9 cellular contexts compared by ENCODE assay signal in the genomic region with DNA sequence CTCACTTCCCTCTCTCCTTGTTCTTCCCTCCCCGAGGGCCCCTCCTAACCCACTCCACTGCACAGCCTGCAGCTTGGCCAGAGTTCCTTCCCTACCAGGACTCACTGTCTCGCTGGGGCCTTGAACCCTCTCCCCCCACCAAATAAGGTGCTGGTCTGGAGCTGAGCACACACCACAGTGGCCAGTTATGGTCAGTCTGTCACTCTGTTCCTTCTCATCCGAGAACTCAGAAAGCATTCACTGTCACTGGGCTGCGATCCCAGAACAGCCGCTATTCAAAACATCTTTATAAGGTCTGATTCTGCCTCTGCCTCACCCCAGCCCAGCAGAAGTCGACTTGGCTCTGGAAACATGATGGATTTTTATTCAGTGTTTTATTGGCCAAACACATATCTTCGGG. TPM values are rescaled to one million over a fixed set of nuclear protein-coding genes. Genes with fewer than 3 reads are reported as not detected.
DNase-seq lines count a peak whose midpoint lies in the region; ATAC-seq and TF ChIP-seq lines count a peak whose summit lies in the region.
"Had no signal": no experiment of that assay in that cellular context is flagged by ENCODE, and none has a peak within 500 bp of the region (broad histone marks: within the 10 kb centered on the region; RNA-seq: fewer than 3 reads in every experiment).

No MANE protein-coding gene starts in this region.

- H3K4me3 Mint-ChIP-seq in natural killer cell (no peak overlapping the region), endothelial cell (ENCODE audit: unreplicated experiment) (no peak overlapping the region)

- no peak overlapping the region for H3K4me3 ChIP-seq in muscle layer of colon (ENCODE audit: low read depth in 1 of 2, low read length in 2 of 2)

- H3K4me1 ChIP-seq in muscle layer of colon (ENCODE audit: insufficient read depth, low read length) = peaks cover 93% of the 10 kb centered on the region

- H3K36me3 ChIP-seq in muscle layer of colon (ENCODE audit: insufficient read depth, low read length) = peaks cover 8% of the 10 kb centered on the region

- intact Hi-C loops in natural killer cell (cut with micrococcal nuclease) = no loop called here

- TF ChIP-seq CTCF in natural killer cell (IDR thresholded peaks at IDR 0.05) (no peak), endothelial cell (IDR thresholded peaks at IDR 0.05; ENCODE audit: unreplicated experiment) (no peak)

- peak; percentile 40 for DNase-seq in activated CD8-positive, alpha-beta memory T cell treated with anti-CD3 and anti-CD28 coated beads for 24 hours
- no peak for DNase-seq in activated CD8-positive, alpha-beta memory T cell treated with anti-CD3 and anti-CD28 coated beads, Interleukin-2, amount 50 U/mL, for 4 hours
- DNase-seq in fibroblast of gingiva (ENCODE audit: low read depth) = peak; percentile 31
- peak; percentile 76 for DNase-seq in ureter (ENCODE audit: low spot score)
- DNase-seq in natural killer cell = no peak
- DNase-seq in endothelial cell (ENCODE audit: low spot score) = no peak
- DNase-seq: effector CD4-positive, alpha-beta T cell had no signal

- H3K27ac ChIP-seq in muscle layer of colon (ENCODE audit: low read depth, low read length) = peak overlapping the region; percentile 93

- H3K27ac Mint-ChIP-seq in natural killer cell (peak overlapping the region in 1 of 2 donors; percentile 91), endothelial cell (ENCODE audit: unreplicated experiment) (no peak overlapping the region)

- H3K9me3 Mint-ChIP-seq in natural killer cell = no peaks in the 10 kb centered on the region
- no peaks in the 10 kb centered on the region for H3K9me3 Mint-ChIP-seq in endothelial cell (ENCODE audit: unreplicated experiment)

- peak overlapping the region; percentile 82 for H3K9ac ChIP-seq in muscle layer of colon (ENCODE audit: low read length)

- H3K27me3 Mint-ChIP-seq in natural killer cell (ENCODE audit: low read depth in 2 of 2) (no peaks in the 10 kb centered on the region), endothelial cell (ENCODE audit: unreplicated experiment) (peaks cover 4% of the 10 kb centered on the region)

- no peaks in the 10 kb centered on the region for H3K9me3 ChIP-seq in muscle layer of colon (ENCODE audit: low read length)

- H3K4me1 Mint-ChIP-seq in natural killer cell (peaks cover 56 to 77% of the 10 kb centered on the region in 2 donors), endothelial cell (ENCODE audit: unreplicated experiment) (peaks cover 26% of the 10 kb centered on the region)

- no peak for ATAC-seq in natural killer cell
- no peak for ATAC-seq in GM18907 (IDR thresholded peaks at IDR 0.05; ENCODE audit: unreplicated experiment)

- H3K36me3 Mint-ChIP-seq in natural killer cell (no peaks in the 10 kb centered on the region), endothelial cell (ENCODE audit: low read depth, unreplicated experiment) (no peaks in the 10 kb centered on the region)

- H3K27me3 ChIP-seq in muscle layer of colon (ENCODE audit: control insufficient read depth in 1 of 2, insufficient read depth in 2 of 2, low read length in 2 of 2) = no peaks in the 10 kb centered on the region

RNA-seq across cellular contexts. Expression of gene LBR, which starts 19.8 kb away (rescaled TPM):
- 81.0 TPM for total RNA-seq in ureter
- 100 to 1,000 TPM; 161 to 179 (median 178) TPM for total RNA-seq in natural killer cell
- 178 TPM for total RNA-seq in endothelial cell (ENCODE audit: unreplicated experiment)

Comparison
In these comparisons a context has a peak if more than half of its experiments do, and no peak if none do; other contexts are left out.
1. DNase-seq: peak in activated CD8-positive, alpha-beta memory T cell treated with anti-CD3 and anti-CD28 coated beads for 24 hours (single experiment), fibroblast of gingiva (single experiment) and ureter (single experiment); none in activated CD8-positive, alpha-beta memory T cell treated with anti-CD3 and anti-CD28 coated beads, Interleukin-2, amount 50 U/mL, for 4 hours (single experiment), natural killer cell (single experiment) and endothelial cell (single experiment).